In the genomic region with DNA sequence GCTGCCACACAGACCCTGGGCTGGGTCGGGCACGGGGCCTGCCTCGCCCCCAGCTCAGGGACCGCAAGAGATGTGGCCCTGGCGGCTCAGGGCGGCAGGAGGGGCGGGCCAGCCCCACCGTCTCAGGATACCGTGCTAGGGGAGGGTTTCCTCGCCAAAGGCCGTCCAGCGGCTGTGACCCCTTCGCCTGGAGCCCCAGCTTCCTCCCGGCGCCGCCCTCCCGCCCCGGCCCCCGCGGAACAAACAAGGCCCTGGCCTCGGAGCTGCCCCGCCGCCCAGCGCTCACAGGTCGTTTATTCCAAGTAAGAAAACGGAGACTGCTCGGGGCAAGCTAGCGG, we compare ENCODE assay signal across 8 cellular contexts. TPM values are rescaled to one million over a fixed set of nuclear protein-coding genes. Genes with fewer than 3 reads are reported as not detected.
A peak's percentile ranks its signal among the peaks of the same experiment; 100 is the strongest.
DNase-seq lines count a peak whose midpoint lies in the region; ATAC-seq and TF ChIP-seq lines count a peak whose summit lies in the region.

No MANE protein-coding gene starts in this region.

- TF ChIP-seq CTCF in WI38 (IDR thresholded peaks at IDR 0.05; ENCODE audit: low read depth, low read length) (no peak), spleen (IDR thresholded peaks at IDR 0.05 in 8 of 11, conservative IDR thresholded peaks at IDR 0.05 in 3 of 11) (no peak), GM10266 (IDR thresholded peaks at IDR 0.05; ENCODE audit: control insufficient read depth, insufficient read depth, low read depth, missing control alignments) (no peak)

- H3F3A ChIP-seq in GM23248 (ENCODE audit: insufficient read depth), result peaks cover 5% of the 10 kb centered on the region; the same call in 1 of the 2 replicates

- in situ Hi-C loops in GM23248 (cut with MboI), result no loop called here

- DNase-seq in GM23248 (no peak), right cardiac atrium (peak; percentile 48 to 84 (median 77)), spleen (no peak), HPDE6-E6E7 (ENCODE audit: extremely low spot score) (no peak), GM10266 (ENCODE audit: extremely low spot score) (no peak), middle frontal gyrus (ENCODE audit: extremely low spot score, low spot score) (no peak)

- TF ChIP-seq POLR2A in spleen (IDR thresholded peaks at IDR 0.05), result no peak

- H3K79me2 ChIP-seq in GM23248 (ENCODE audit: insufficient read depth), result peaks cover 39% of the 10 kb centered on the region

- intact Hi-C loops in right cardiac atrium (cut with DNase I) (loop anchor here in 1 of 4 donors (5.0 to 10.0 kb wide), 2 partner anchors 42 to 120 kb away; no protein-coding TSS in a partner anchor), spleen (cut with DNase I; ENCODE audit: low total_unique reads) (no loop called here)

- ATAC-seq in right cardiac atrium (peak; percentile 27 to 29), GM21381 (IDR thresholded peaks at IDR 0.05; ENCODE audit: unreplicated experiment) (no peak)

- H3K27me3 ChIP-seq in GM23248 (replicated peaks; ENCODE audit: insufficient read depth) (no peaks in the 10 kb centered on the region), right cardiac atrium (ENCODE audit: control insufficient read depth, insufficient read depth) (no peaks in the 10 kb centered on the region), spleen (replicated peaks in 1 of 7) (no peaks in the 10 kb centered on the region)

- peak overlapping the region; percentile 48 for H3K4me3 ChIP-seq in GM23248
- peak overlapping the region; percentile 32 for H3K4me3 ChIP-seq in WI38 (ENCODE audit: low read depth, low read length)
- H3K4me3 ChIP-seq in right cardiac atrium (ENCODE audit: low read length), result peak overlapping the region; percentile 98
- H3K4me3 ChIP-seq in spleen, result peak overlapping the region; percentile 11 to 91 (median 62)

- peaks cover 4% of the 10 kb centered on the region; the same call in 1 of the 2 replicates for H3K4me1 ChIP-seq in GM23248 (ENCODE audit: insufficient read depth)
- peaks cover 4% of the 10 kb centered on the region for H3K4me1 ChIP-seq in right cardiac atrium (ENCODE audit: control insufficient read depth, insufficient read depth, low read length)
- peaks cover 25 to 64% (median 51%) of the 10 kb centered on the region in 6 donors for H3K4me1 ChIP-seq in spleen

- H3K4me2 ChIP-seq in GM23248 (ENCODE audit: unreplicated experiment), result no peak overlapping the region

- no peaks in the 10 kb centered on the region; the same call in 1 of the 2 replicates for H4K20me1 ChIP-seq in GM23248 (ENCODE audit: insufficient read depth)

- H3K9ac ChIP-seq in GM23248, result peak overlapping the region; percentile 56

- H3K9me2 ChIP-seq in GM23248 (ENCODE audit: insufficient read depth), result no peaks in the 10 kb centered on the region

- H3K9me3 ChIP-seq in GM23248 (ENCODE audit: low read depth) (no peaks in the 10 kb centered on the region), right cardiac atrium (ENCODE audit: control insufficient read depth, low read length) (no peaks in the 10 kb centered on the region), spleen (no peaks in the 10 kb centered on the region)

- H3K36me3 ChIP-seq in GM23248 (ENCODE audit: low read depth) (no peaks in the 10 kb centered on the region), spleen (peaks cover 0 to 22% (median 0%) of the 10 kb centered on the region in 6 donors)

- H3K27ac ChIP-seq in GM23248 (no peak overlapping the region), right cardiac atrium (ENCODE audit: low read length) (peak overlapping the region; percentile 54), spleen (peak overlapping the region; percentile 84 to 98 (median 94))

- H2AFZ ChIP-seq in GM23248, result peak overlapping the region; percentile 71

- WGBS in GM23248 (ENCODE audit: low coverage in 1 of 2, low lambda C conversion rate in 2 of 2, missing lambda C conversion rate in 2 of 2), 2 experiments, result 61 to 67% methylated on average over 10 to 28 of the region's 28 CpGs
- 55% methylated on average over 28 of the region's 28 CpGs for WGBS in right cardiac atrium
- 21 to 70% (median 44%) methylated on average over 7 to 28 of the region's 28 CpGs for WGBS in spleen, 5 donors

RNA-seq across cellular contexts. Expression of a gene that starts 0.5 kb away (rescaled TPM):
- total RNA-seq in GM23248 (2014; rRNA removed; shearing (Covaris generic)), result 32.2 and 38.3 TPM in 2 replicates
- polyA plus RNA-seq in GM23248 (2016; fragmentation: Nextera tagmentation; extraction: Ambion mirVana) (27.5 and 31.1 TPM in 2 replicates), right cardiac atrium (22.4 TPM), spleen (100 to 1,000 TPM in 1 of 3 donors, 10 to 100 TPM in 2; 32.7 to 102 (median 34.1) TPM)
- total RNA-seq in right cardiac atrium (10 to 100 TPM; 45.8 to 55.0 (median 51.9) TPM), spleen (100 to 1,000 TPM; 139 to 321 (median 170) TPM)

RNA-seq across cellular contexts. Expression of a gene that starts 14.5 kb away (rescaled TPM):
- total RNA-seq in GM23248 (2014; rRNA removed; shearing (Covaris generic)), result 72.3 and 91.9 TPM in 2 replicates
- 202 and 215 TPM in 2 replicates for polyA plus RNA-seq in GM23248 (2016; fragmentation: Nextera tagmentation; extraction: Ambion mirVana)
- total RNA-seq in right cardiac atrium, result 10 to 100 TPM; 60.1 to 70.5 (median 65.8) TPM
- 48.9 TPM for polyA plus RNA-seq in right cardiac atrium
- total RNA-seq in spleen, result 100 to 1,000 TPM in 6 of 7 donors, 10 to 100 TPM in 1; 82.2 to 218 (median 121) TPM
- polyA plus RNA-seq in spleen, result 10 to 100 TPM; 37.2 to 63.2 (median 39.3) TPM

Comparison
In these comparisons a context has a peak if more than half of its experiments do, and no peak if none do; other contexts are left out.
1. DNase-seq: peak in right cardiac atrium (3 of 3); none in GM23248 (single experiment), spleen (single experiment), HPDE6-E6E7 (single experiment), GM10266 (single experiment) and middle frontal gyrus (single experiment).
2. H3K4me3 ChIP-seq: peak in every context shown above with its lines; median percentile 98 in right cardiac atrium; 62 in spleen; 48 in GM23248; 32 in WI38.